Comparison of ENCODE assay signal across 1 cellular context in the genomic region with DNA sequence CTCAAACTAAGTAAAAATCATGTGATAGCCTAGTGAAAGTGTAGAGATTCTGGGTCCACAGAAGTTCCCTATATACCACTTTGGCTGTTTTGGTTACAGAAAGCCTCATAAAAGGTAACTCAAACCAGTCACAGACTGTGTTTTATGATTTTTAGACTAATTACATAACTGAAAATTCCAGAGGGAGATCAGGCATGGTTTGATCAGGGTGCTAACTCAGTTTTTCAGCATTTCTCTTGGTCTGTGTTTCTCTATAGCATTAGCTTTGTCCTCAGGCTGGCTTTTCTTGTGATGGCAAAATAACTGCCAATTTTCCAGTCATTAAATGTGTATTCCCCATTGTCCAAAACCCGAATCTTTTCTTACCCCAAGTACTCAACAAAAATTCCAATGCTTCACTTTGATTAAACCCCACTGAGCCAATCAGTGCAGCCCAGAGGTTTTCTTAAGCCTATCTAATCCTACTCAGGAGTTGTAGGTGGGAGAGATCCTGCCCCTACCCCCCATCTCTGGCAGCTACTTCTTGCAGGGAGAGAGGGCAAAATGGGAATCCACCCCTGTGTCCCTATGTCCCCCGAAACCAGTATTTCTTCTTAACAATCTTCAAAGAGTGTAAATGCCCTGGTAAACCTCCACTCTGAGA.
TF ChIP-seq lines count a peak whose summit lies in the region.

No MANE protein-coding gene starts in this region.

TF ChIP-seq in H1, 55 proteins besides CTCF, POLR2A, EP300 and RAD21:
- no peak for TF ChIP-seq BACH1 (IDR thresholded peaks at IDR 0.05; ENCODE audit: low read length)
- TF ChIP-seq SAP30 (IDR thresholded peaks at IDR 0.05; ENCODE audit: insufficient read depth, insufficient replicate concordance, low read length), result no peak
- 0 out of 2 replicates have a peak, but pooled peaks have one; percentile 18 for TF ChIP-seq KDM1A (IDR thresholded peaks at IDR 0.05; ENCODE audit: borderline replicate concordance, low read length)
TF ChIP-seq in H1: peak in this region for 1.
